ENCODE assay signal across 10 cellular contexts in the genomic region with DNA sequence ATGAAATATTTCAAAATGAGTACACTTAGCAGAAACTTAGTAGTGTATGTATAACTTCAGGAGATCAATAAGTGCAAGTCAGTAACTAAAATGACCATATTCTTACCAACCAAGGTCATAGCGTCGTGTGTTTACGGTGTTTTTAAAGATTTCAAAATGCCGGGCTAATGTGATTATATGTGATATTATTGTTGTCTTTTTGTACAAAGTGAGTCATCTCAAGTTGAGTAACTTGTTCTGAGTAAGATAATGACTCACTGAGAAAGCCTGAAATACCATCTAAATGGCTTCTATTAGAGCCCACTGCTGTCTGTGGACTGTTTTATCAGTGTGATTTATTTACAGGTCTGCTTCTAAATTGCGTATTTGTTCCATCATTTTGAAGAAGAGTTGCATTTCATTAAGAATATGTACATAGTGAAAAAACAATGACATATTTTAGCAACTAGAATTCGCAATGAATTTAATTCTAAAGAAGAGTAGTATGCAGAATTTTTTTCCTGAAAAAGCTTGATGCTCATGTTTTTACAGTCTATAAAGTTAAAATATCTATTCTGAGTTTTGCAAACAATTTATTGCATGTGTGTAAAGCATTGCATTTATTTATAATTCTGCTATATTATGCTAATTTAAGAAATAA. TPM values are rescaled to one million over a fixed set of nuclear protein-coding genes. Genes with fewer than 3 reads are reported as not detected.
A peak's percentile ranks its signal among the peaks of the same experiment; 100 is the strongest.
DNase-seq lines count a peak whose midpoint lies in the region; TF ChIP-seq lines count a peak whose summit lies in the region.
"Had no signal": no experiment of that assay in that cellular context is flagged by ENCODE, and none has a peak within 500 bp of the region (broad histone marks: within the 10 kb centered on the region; RNA-seq: fewer than 3 reads in every experiment).

No MANE protein-coding gene starts in this region.

- CTCF ChIA-PET in HEK293T (lab: Yijun Ruan, JAX): interaction anchor here (1.0 kb wide), 1 partner anchor 468 kb away, joined by 3 read pairs; no protein-coding TSS in a partner anchor

- no peaks in the 10 kb centered on the region for H3K9me3 ChIP-seq in ascending aorta

- H3K36me3 ChIP-seq in ascending aorta: no peaks in the 10 kb centered on the region

- no peak overlapping the region for H3K27ac ChIP-seq in ascending aorta
- H3K27ac ChIP-seq: dorsolateral prefrontal cortex had no signal

- H3K27me3 Mint-ChIP-seq in chondrocyte (ENCODE audit: low read depth): peaks cover 2% of the 10 kb centered on the region

- peaks cover 11% of the 10 kb centered on the region for H3K4me1 Mint-ChIP-seq in chondrocyte (ENCODE audit: low read depth)

- in situ Hi-C loops in astrocyte of the spinal cord (cut with HindIII; ENCODE audit: low sequenced_read_pairs): no loop called here

- no peaks in the 10 kb centered on the region for H3K36me3 Mint-ChIP-seq in chondrocyte (ENCODE audit: low read depth)
- H3K36me3 Mint-ChIP-seq: naive thymus-derived CD4-positive, alpha-beta T cell had no signal

- H3K27me3 ChIP-seq in ascending aorta: no peaks in the 10 kb centered on the region

- no peak for TF ChIP-seq CTCF in astrocyte of the spinal cord (IDR thresholded peaks at IDR 0.05; ENCODE audit: low read depth, low read length)
- no peak for TF ChIP-seq CTCF in retinal pigment epithelial cell (conservative IDR thresholded peaks at IDR 0.05; ENCODE audit: low read depth, low read length)
- TF ChIP-seq CTCF in chondrocyte (IDR thresholded peaks at IDR 0.05): no peak
- TF ChIP-seq CTCF in ascending aorta (IDR thresholded peaks at IDR 0.05): no peak

- POLR2A ChIA-PET in HEK293T (lab: Yijun Ruan, JAX): no interaction called here

- H3K4me3 Mint-ChIP-seq in chondrocyte (ENCODE audit: unreplicated experiment): no peak overlapping the region
- H3K4me3 Mint-ChIP-seq: activated CD8-positive, alpha-beta T cell treated with anti-CD3 and anti-CD28 coated beads for 36 hours; naive thymus-derived CD4-positive, alpha-beta T cell had no signal

- intact Hi-C loops in ascending aorta (cut with DNase I): loop anchor here (5.0 kb wide), 1 partner anchor 47 kb away; no protein-coding TSS in a partner anchor

- H3K27ac Mint-ChIP-seq in chondrocyte (ENCODE audit: unreplicated experiment): no peak overlapping the region
- H3K27ac Mint-ChIP-seq: activated CD8-positive, alpha-beta T cell treated with anti-CD3 and anti-CD28 coated beads for 36 hours; naive thymus-derived CD4-positive, alpha-beta T cell had no signal

- H3K9me3 Mint-ChIP-seq in chondrocyte (ENCODE audit: low read depth): no peaks in the 10 kb centered on the region
- H3K9me3 Mint-ChIP-seq: activated CD8-positive, alpha-beta T cell treated with anti-CD3 and anti-CD28 coated beads for 36 hours; naive thymus-derived CD4-positive, alpha-beta T cell had no signal

- no peaks in the 10 kb centered on the region for H3K4me1 ChIP-seq in ascending aorta

- DNase-seq in HEK293T (ENCODE audit: extremely low spot score): no peak
- peak; percentile 83 for DNase-seq in astrocyte of the spinal cord (ENCODE audit: low read depth, low spot score)
- DNase-seq in retinal pigment epithelial cell (ENCODE audit: low read depth): peak; percentile 39
- DNase-seq in chondrocyte (ENCODE audit: low spot score): no peak
- DNase-seq in NCI-H510A treated with DMSO at 0.1 percent for 48 hours (lab: John Stamatoyannopoulos, UW): no peak
- no peak for DNase-seq in ascending aorta (ENCODE audit: low spot score in 2 of 2)
- DNase-seq: activated CD8-positive, alpha-beta T cell treated with anti-CD3 and anti-CD28 coated beads for 36 hours; dorsolateral prefrontal cortex; naive thymus-derived CD4-positive, alpha-beta T cell; NCI-H2171 had no signal

- H3K4me3 ChIP-seq in astrocyte of the spinal cord (ENCODE audit: low read depth, low read length) (no peak overlapping the region), retinal pigment epithelial cell (ENCODE audit: low read length) (no peak overlapping the region), ascending aorta (no peak overlapping the region)
- H3K4me3 ChIP-seq: dorsolateral prefrontal cortex had no signal

TF ChIP-seq in HEK293T, 16 proteins besides CTCF, POLR2A, EP300 and RAD21:
- TF ChIP-seq PKNOX1 (IDR thresholded peaks at IDR 0.05): peak; percentile 32; the same call in 1 of the 2 replicates
- TF ChIP-seq BHLHE40 (IDR thresholded peaks at IDR 0.05; ENCODE audit: borderline replicate concordance): no peak
- no peak for TF ChIP-seq HDGF (IDR thresholded peaks at IDR 0.05; ENCODE audit: borderline replicate concordance)
- no peak for TF ChIP-seq NFRKB (IDR thresholded peaks at IDR 0.05)
- TF ChIP-seq SUZ12 (IDR thresholded peaks at IDR 0.05): no peak
- no peak for TF ChIP-seq L3MBTL2 (conservative IDR thresholded peaks at IDR 0.05)

RNA-seq across cellular contexts. Expression of gene KRT12, which starts 12.7 kb away (rescaled TPM):
- total RNA-seq in chondrocyte: not detected in 3 replicates
- total RNA-seq in ascending aorta: not detected
- total RNA-seq: activated CD8-positive, alpha-beta T cell treated with anti-CD3 and anti-CD28 coated beads for 36 hours; naive thymus-derived CD4-positive, alpha-beta T cell had no signal

RNA-seq across cellular contexts. Expression of gene KRT20, which starts 30.7 kb away (rescaled TPM):
- total RNA-seq in chondrocyte: not detected in 3 replicates
- total RNA-seq in ascending aorta: not detected
- total RNA-seq: activated CD8-positive, alpha-beta T cell treated with anti-CD3 and anti-CD28 coated beads for 36 hours; dorsolateral prefrontal cortex; naive thymus-derived CD4-positive, alpha-beta T cell had no signal

RNA-seq across cellular contexts. Expression of gene KRT10, which starts 31.9 kb away (rescaled TPM):
- 52.9 to 80.2 TPM (median 55.0 TPM) in 3 replicates for total RNA-seq in chondrocyte
- total RNA-seq in ascending aorta: 0.85 TPM

RNA-seq across cellular contexts. Expression of gene KRT28, which starts 54.5 kb away (rescaled TPM):
- total RNA-seq in chondrocyte (not detected in 3 replicates), ascending aorta (not detected)
- total RNA-seq: activated CD8-positive, alpha-beta T cell treated with anti-CD3 and anti-CD28 coated beads for 36 hours; dorsolateral prefrontal cortex; naive thymus-derived CD4-positive, alpha-beta T cell had no signal

Comparison
In these comparisons a context has a peak if more than half of its experiments do, and no peak if none do; other contexts are left out.
1. DNase-seq: peak in astrocyte of the spinal cord (single experiment) and retinal pigment epithelial cell (single experiment); none in HEK293T (single experiment), chondrocyte (single experiment), NCI-H510A treated with DMSO at 0.1 percent for 48 hours (single experiment) and ascending aorta (0 of 2).
2. RNA of gene KRT10, which starts 31.9 kb away (total RNA-seq): 52.9 to 80.2 TPM in chondrocyte; 0.85 TPM in ascending aorta (single experiment); every median in the first group is over 10 times any median in the second.